8 cellular contexts compared by ENCODE assay signal in the genomic region with DNA sequence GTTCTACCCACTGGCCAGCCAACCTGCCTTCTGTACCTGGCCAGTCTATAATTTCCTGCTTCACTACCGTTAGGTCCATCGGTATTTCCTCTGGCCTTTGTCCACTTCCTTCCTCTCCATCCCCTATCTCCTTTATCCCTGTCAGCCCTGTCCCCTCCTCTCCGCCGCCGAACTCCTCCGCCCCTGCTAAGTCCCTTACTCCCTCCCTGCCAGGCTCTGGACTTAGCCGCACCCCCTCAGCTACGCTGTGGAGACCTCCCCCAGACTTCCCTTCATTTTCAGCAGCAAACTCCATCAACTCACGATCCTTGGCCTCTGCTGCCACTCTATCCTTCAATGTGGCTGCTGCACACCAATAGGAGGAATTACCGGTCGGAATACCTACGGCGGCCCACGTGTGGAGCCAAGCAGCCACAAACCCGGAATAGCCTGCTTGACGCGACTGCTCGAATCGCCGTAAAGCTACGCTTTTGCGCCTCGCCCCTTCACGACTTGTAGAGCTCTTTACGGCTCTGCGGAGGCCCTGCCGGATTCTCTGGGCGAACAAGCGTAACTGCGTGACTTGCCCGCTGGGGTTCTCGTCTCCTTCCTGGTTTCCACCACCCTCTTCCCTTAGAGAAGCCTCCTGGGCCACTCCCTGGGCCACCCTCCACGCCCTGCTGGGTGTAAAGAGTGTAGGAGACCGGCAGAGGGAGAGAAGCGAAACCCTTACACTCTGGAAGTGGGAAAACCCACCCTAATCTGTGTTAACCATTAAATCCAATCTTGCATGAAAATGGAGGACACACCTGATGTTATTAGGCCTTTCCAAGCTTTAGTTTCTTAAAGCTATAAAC. TPM values are rescaled to one million over a fixed set of nuclear protein-coding genes. Genes with fewer than 3 reads are reported as not detected.
A peak's percentile ranks its signal among the peaks of the same experiment; 100 is the strongest.
DNase-seq lines count a peak whose midpoint lies in the region; ATAC-seq, FAIRE-seq and TF ChIP-seq lines count a peak whose summit lies in the region.

A gene with protein sequence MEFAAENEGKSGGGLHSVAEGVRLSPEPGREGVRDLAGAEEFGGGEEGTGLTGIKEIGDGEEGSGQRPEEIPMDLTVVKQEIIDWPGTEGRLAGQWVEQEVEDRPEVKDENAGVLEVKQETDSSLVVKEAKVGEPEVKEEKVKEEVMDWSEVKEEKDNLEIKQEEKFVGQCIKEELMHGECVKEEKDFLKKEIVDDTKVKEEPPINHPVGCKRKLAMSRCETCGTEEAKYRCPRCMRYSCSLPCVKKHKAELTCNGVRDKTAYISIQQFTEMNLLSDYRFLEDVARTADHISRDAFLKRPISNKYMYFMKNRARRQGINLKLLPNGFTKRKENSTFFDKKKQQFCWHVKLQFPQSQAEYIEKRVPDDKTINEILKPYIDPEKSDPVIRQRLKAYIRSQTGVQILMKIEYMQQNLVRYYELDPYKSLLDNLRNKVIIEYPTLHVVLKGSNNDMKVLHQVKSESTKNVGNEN (minus strand): TSS at position 444 of the 836 bp plus-strand sequence. CDS start 149 bp downstream, at position 295.

- CTCF ChIA-PET in activated CD4-positive, alpha-beta T cell treated with anti-CD3 and anti-CD28 coated beads for 36 hours (lab: Charles Lee), result interaction anchor here (0.6 to 1.4 kb wide), 13 partner anchors 9 to 1045 kb away, joined by 3 to 9 read pairs (median 4); no protein-coding TSS in a partner anchor

- intact Hi-C loops in activated CD4-positive, alpha-beta T cell treated with anti-CD3 and anti-CD28 coated beads for 36 hours (cut with DNase I, micrococcal nuclease), result loop anchor here (1.0 to 10.0 kb wide), 8 partner anchors 127 to 997 kb away; a partner anchor contains a TSS
- intact Hi-C loops in colonic mucosa (cut with DNase I), result no loop called here

- H3K9me3 Mint-ChIP-seq in activated CD4-positive, alpha-beta T cell treated with anti-CD3 and anti-CD28 coated beads for 36 hours (ENCODE audit: low read depth), result no peaks in the 10 kb centered on the region

- peak; percentile 95 for FAIRE-seq in GM19239 (lab: Jason Lieb, UNC)

- peak within 1 kb of the TSS; percentile 82 to 99 (median 95) for H3K4me2 ChIP-seq in BLaER1 treated with 17β-estradiol and CSF1 and Interleukin-3, amounts not matched to agents 10 nM and 100 nM

- peak within 1 kb of the TSS; percentile 59 to 86 (median 81) for H3K27ac ChIP-seq in BLaER1 treated with 17β-estradiol and CSF1 and Interleukin-3, amounts not matched to agents 10 nM and 100 nM
- H3K27ac ChIP-seq in colonic mucosa (peak within 1 kb of the TSS; percentile 91), layer of hippocampus (ENCODE audit: low read depth, low read length) (peak within 1 kb of the TSS; percentile 77)

- H4K20me1 ChIP-seq in BLaER1 treated with 17β-estradiol and CSF1 and Interleukin-3, amounts not matched to agents 10 nM and 100 nM, result peaks cover 0 to 34% (median 0%) of the 10 kb centered on the region in 11 experiments; a peak in 6 of 22 replicates

- DNase-seq in GM19239 (ENCODE audit: insufficient read length, low spot score), result peak; percentile 54
- peak; percentile 98 for DNase-seq in NCI-H510A treated with DMSO at 0.1 percent for 48 hours (lab: John Stamatoyannopoulos, UW)
- DNase-seq in activated CD4-positive, alpha-beta T cell treated with anti-CD3 and anti-CD28 coated beads for 36 hours, result peak; percentile 93
- peak; percentile 93 for DNase-seq in colonic mucosa
- DNase-seq in stimulated activated CD4-positive, alpha-beta T cell treated with anti-CD3 and anti-CD28 coated beads, Interleukin-1b, Interleukin-23, amount 100 ng/mL, for 24 hours (ENCODE audit: low read depth in 4 of 4, low spot score in 1 of 4), result peak; percentile 48 to 77 (median 68)

- no peaks in the 10 kb centered on the region for H3K27me3 ChIP-seq in BLaER1 treated with 17β-estradiol and CSF1 and Interleukin-3, amounts not matched to agents 10 nM and 100 nM
- no peaks in the 10 kb centered on the region for H3K27me3 ChIP-seq in colonic mucosa
- no peaks in the 10 kb centered on the region for H3K27me3 ChIP-seq in layer of hippocampus (ENCODE audit: control insufficient read depth, insufficient read depth, low read length)

- peaks cover 26% of the 10 kb centered on the region for H3K4me1 Mint-ChIP-seq in activated CD4-positive, alpha-beta T cell treated with anti-CD3 and anti-CD28 coated beads for 36 hours

- H3K4me3 Mint-ChIP-seq in activated CD4-positive, alpha-beta T cell treated with anti-CD3 and anti-CD28 coated beads for 36 hours, result no peak within 1 kb of the TSS

- H3K27me3 Mint-ChIP-seq in activated CD4-positive, alpha-beta T cell treated with anti-CD3 and anti-CD28 coated beads for 36 hours, result no peaks in the 10 kb centered on the region

- no peak within 1 kb of the TSS for H3K27ac Mint-ChIP-seq in activated CD4-positive, alpha-beta T cell treated with anti-CD3 and anti-CD28 coated beads for 36 hours

- H3K4me1 ChIP-seq in BLaER1 treated with 17β-estradiol and CSF1 and Interleukin-3, amounts not matched to agents 10 nM and 100 nM, result peaks cover 9 to 27% (median 18%) of the 10 kb centered on the region in 10 experiments
- peaks cover 6% of the 10 kb centered on the region for H3K4me1 ChIP-seq in colonic mucosa

- H3K9ac ChIP-seq in BLaER1 treated with 17β-estradiol and CSF1 and Interleukin-3, amounts not matched to agents 10 nM and 100 nM, result peak within 1 kb of the TSS; percentile 80 to 90 (median 85)
- peak within 1 kb of the TSS; percentile 60 to 80 for H3K9ac ChIP-seq in colonic mucosa (ENCODE audit: low read depth in 2 of 2, low read length in 2 of 2)

- peaks cover 24 to 36% (median 30%) of the 10 kb centered on the region in 11 experiments for H3K36me3 ChIP-seq in BLaER1 treated with 17β-estradiol and CSF1 and Interleukin-3, amounts not matched to agents 10 nM and 100 nM
- no peaks in the 10 kb centered on the region for H3K36me3 ChIP-seq in colonic mucosa

- peaks cover 21% of the 10 kb centered on the region for H3K36me3 Mint-ChIP-seq in activated CD4-positive, alpha-beta T cell treated with anti-CD3 and anti-CD28 coated beads for 36 hours (ENCODE audit: low read depth)

- no peak for TF ChIP-seq CTCF in colonic mucosa (IDR thresholded peaks at IDR 0.05)

- H3K4me3 ChIP-seq in BLaER1 treated with 17β-estradiol and CSF1 and Interleukin-3, amounts not matched to agents 10 nM and 100 nM, result peak within 1 kb of the TSS; percentile 82 to 99 (median 93)
- peak within 1 kb of the TSS; percentile 81 for H3K4me3 ChIP-seq in colonic mucosa

- peak; percentile 88 for ATAC-seq in HG03442 (IDR thresholded peaks at IDR 0.05; ENCODE audit: unreplicated experiment)
- ATAC-seq in activated CD4-positive, alpha-beta T cell treated with anti-CD3 and anti-CD28 coated beads for 36 hours, result peak; percentile 96

- H3K9me3 ChIP-seq in BLaER1 treated with 17β-estradiol and CSF1 and Interleukin-3, amounts not matched to agents 10 nM and 100 nM (replicated peaks in 1 of 11), result peaks cover 0 to 13% (median 6%) of the 10 kb centered on the region in 11 experiments; a peak in 14 of 22 replicates
- no peaks in the 10 kb centered on the region for H3K9me3 ChIP-seq in colonic mucosa

- POLR2A ChIA-PET in activated CD4-positive, alpha-beta T cell treated with anti-CD3 and anti-CD28 coated beads for 36 hours (lab: Charles Lee), result interaction anchor here (0.6 to 1.0 kb wide), 3 partner anchors 128 to 452 kb away, joined by 3 to 6 read pairs (median 3); a partner anchor contains a TSS

RNA-seq across cellular contexts. Expression of the gene that starts here (rescaled TPM):
- total RNA-seq in activated CD4-positive, alpha-beta T cell treated with anti-CD3 and anti-CD28 coated beads for 36 hours, result 10 to 100 TPM; 20.7 to 23.8 TPM
- 10 to 100 TPM; 10.0 to 10.9 TPM for total RNA-seq in colonic mucosa

Comparison
In these comparisons a context has a peak if more than half of its experiments do, and no peak if none do; other contexts are left out.
1. Peak in every context shown above with its lines: DNase-seq, ATAC-seq, H3K4me3 ChIP-seq and H3K27ac ChIP-seq.